25 cellular contexts compared by ENCODE assay signal in genomic region chr1:94531664-94532063, GRCh38. TPM values are rescaled to one million over a fixed set of nuclear protein-coding genes. Genes with fewer than 3 reads are reported as not detected.
"Had no signal": no experiment of that assay in that cellular context is flagged by ENCODE, and none has a peak within 500 bp of the region (broad histone marks: within the 10 kb centered on the region; RNA-seq: fewer than 3 reads in every experiment).

No MANE protein-coding gene starts in this region.

- H3K9me3 ChIP-seq: adrenal gland, body of pancreas, esophagus muscularis mucosa, pancreas, psoas muscle, transverse colon had no signal

- H3K4me3 Mint-ChIP-seq: activated naive CD8-positive, alpha-beta T cell; memory B cell; naive thymus-derived CD8-positive, alpha-beta T cell; neural crest cell had no signal

- H3K4me1 ChIP-seq: psoas muscle had no signal

- H3K9me3 Mint-ChIP-seq: memory B cell; naive thymus-derived CD8-positive, alpha-beta T cell; neural crest cell had no signal

- ATAC-seq: activated CD4-positive, CD25-positive, alpha-beta regulatory T cell treated with anti-CD3 and anti-CD28 coated beads, Interleukin-2, amount 50 U/mL, for 24 hours; body of pancreas; naive thymus-derived CD8-positive, alpha-beta T cell; psoas muscle had no signal

- H3K4me1 Mint-ChIP-seq: memory B cell; naive thymus-derived CD8-positive, alpha-beta T cell had no signal

- H3K36me3 Mint-ChIP-seq: activated naive CD8-positive, alpha-beta T cell; memory B cell; naive thymus-derived CD8-positive, alpha-beta T cell had no signal

- H3K27ac Mint-ChIP-seq: activated naive CD8-positive, alpha-beta T cell; memory B cell; naive thymus-derived CD8-positive, alpha-beta T cell had no signal

- H3K4me3 ChIP-seq: adrenal gland, body of pancreas, esophagus muscularis mucosa, pancreas, psoas muscle, transverse colon had no signal

- H3K27me3 ChIP-seq: adrenal gland, body of pancreas, esophagus muscularis mucosa, pancreas, transverse colon had no signal

- DNase-seq: activated CD4-positive, alpha-beta T cell treated with anti-CD3 and anti-CD28 coated beads for 48 hours; activated CD4-positive, alpha-beta T cell treated with anti-CD3 and anti-CD28 coated beads, Interleukin-2, amount 50 U/mL, for 48 hours; activated CD8-positive, alpha-beta memory T cell treated with anti-CD3 and anti-CD28 coated beads for 24 hours; activated effector memory CD4-positive, alpha-beta T cell treated with Interleukin-2 at 50 U/mL for 16 hours; activated naive CD4-positive, alpha-beta T cell treated with Interleukin-2 at 50 U/mL for 16 hours; adrenal gland; aorta; body of pancreas; cortex of kidney; foreskin melanocyte; left colon; midbrain; naive thymus-derived CD8-positive, alpha-beta T cell; nucleus accumbens; pancreas; psoas muscle; stimulated activated CD4-positive, alpha-beta T cell treated with anti-CD3 and anti-CD28 coated beads, Interleukin-15, amount 100 ng/mL, for 24 hours; stimulated activated CD4-positive, alpha-beta T cell treated with anti-CD3 and anti-CD28 coated beads, Interleukin-2, amount 100 ng/mL, for 24 hours; stimulated activated naive CD4-positive, alpha-beta T cell; transverse colon had no signal

- H3K27ac ChIP-seq: body of pancreas, esophagus muscularis mucosa, pancreas, psoas muscle had no signal

RNA-seq across cellular contexts. Expression of gene F3, which starts 9.9 kb away (rescaled TPM):
- total RNA-seq: naive thymus-derived CD8-positive, alpha-beta T cell had no signal
- polyA plus RNA-seq: naive thymus-derived CD8-positive, alpha-beta T cell had no signal
